14 cellular contexts compared by ENCODE assay signal in the genomic region with DNA sequence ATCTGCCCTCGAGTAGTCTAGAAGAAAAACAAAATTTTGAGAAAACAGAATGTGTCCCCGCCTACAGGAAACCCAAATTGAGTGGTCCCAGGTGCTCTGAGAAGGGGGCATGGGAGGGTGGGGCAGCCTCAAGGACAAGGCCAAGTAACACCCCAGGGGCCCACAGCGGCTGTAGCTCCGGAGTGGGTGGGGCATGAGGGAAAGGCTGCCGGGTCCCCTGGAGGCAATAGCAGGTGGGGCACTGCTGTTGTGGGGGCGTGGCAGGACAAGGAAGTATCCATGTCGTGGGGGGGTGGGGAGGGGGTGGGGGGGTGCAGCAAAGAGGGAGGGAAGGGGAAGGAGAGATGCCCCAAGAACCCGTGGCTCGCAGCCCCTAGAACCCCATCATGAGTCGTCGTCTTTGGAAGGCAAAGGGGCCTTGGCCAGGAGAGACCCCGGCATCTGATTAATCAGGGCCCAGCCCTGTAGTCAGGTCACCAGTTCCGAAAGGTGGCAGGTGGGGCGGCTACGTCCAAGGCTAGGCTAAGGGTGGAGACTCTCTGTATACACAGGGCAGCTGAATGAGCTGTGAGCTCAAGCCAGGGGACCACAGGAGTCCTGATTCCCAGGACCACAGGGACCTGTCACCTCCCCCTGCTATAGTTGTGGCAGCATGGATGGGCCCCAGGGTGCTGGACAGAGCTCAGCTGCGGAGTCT. TPM values are rescaled to one million over a fixed set of nuclear protein-coding genes. Genes with fewer than 3 reads are reported as not detected.
A peak's percentile ranks its signal among the peaks of the same experiment; 100 is the strongest.
DNase-seq lines count a peak whose midpoint lies in the region; ATAC-seq and TF ChIP-seq lines count a peak whose summit lies in the region.
"Had no signal": no experiment of that assay in that cellular context is flagged by ENCODE, and none has a peak within 500 bp of the region (broad histone marks: within the 10 kb centered on the region; RNA-seq: fewer than 3 reads in every experiment).

No MANE protein-coding gene starts in this region.

- H3K4me3 ChIP-seq in mucosa of descending colon (no peak overlapping the region), trophoblast cell (ENCODE audit: low read depth, low read length) (no peak overlapping the region)
- H3K4me3 ChIP-seq: K562 had no signal

- H3K27me3 ChIP-seq in trophoblast cell (ENCODE audit: insufficient read depth, low read length): no peaks in the 10 kb centered on the region

- no peaks in the 10 kb centered on the region for H3K4me1 ChIP-seq in mucosa of descending colon (ENCODE audit: low read depth)
- peaks cover 30 to 42% of the 10 kb centered on the region in 2 experiments for H3K4me1 ChIP-seq in trophoblast cell (ENCODE audit: control insufficient read depth in 1 of 2, insufficient read depth in 2 of 2, low read length in 2 of 2)

- no peaks in the 10 kb centered on the region for H3K9me3 ChIP-seq in mucosa of descending colon
- H3K9me3 ChIP-seq in trophoblast cell (ENCODE audit: insufficient read depth, low read depth, low read length): peaks cover 5% of the 10 kb centered on the region

- peak overlapping the region; percentile 78 for H4K91ac ChIP-seq in trophoblast cell (ENCODE audit: low read depth, low read length)

- H3K18ac ChIP-seq in trophoblast cell (ENCODE audit: low read length): peak overlapping the region; percentile 31

- WGBS in trophoblast cell (ENCODE audit: extremely low coverage, insufficient coverage, insufficient read length): no CpG with 5 or more reads among the region's 16 CpGs

- peaks cover 6% of the 10 kb centered on the region for H3K79me2 ChIP-seq in trophoblast cell (ENCODE audit: control insufficient read depth, insufficient read depth, low read length, poor library complexity)

- H3K36me3 ChIP-seq in mucosa of descending colon (ENCODE audit: low read depth) (no peaks in the 10 kb centered on the region), trophoblast cell (ENCODE audit: control insufficient read depth in 1 of 2, insufficient read depth in 2 of 2, low read length in 2 of 2) (peaks cover 49 to 51% of the 10 kb centered on the region in 2 experiments)

- H2AK5ac ChIP-seq in trophoblast cell (ENCODE audit: low read length): peak overlapping the region; percentile 21

- peak overlapping the region; percentile 70 for H4K8ac ChIP-seq in trophoblast cell (ENCODE audit: low read depth, low read length)

- H3K14ac ChIP-seq in trophoblast cell (ENCODE audit: low read length): peak overlapping the region; percentile 41

- DNase-seq in NAMALWA (ENCODE audit: low spot score) (peak; percentile 60), mucosa of descending colon (no peak), trophoblast cell (no peak), NCI-H524 treated with DMSO at 0.1 percent for 48 hours (lab: John Stamatoyannopoulos, UW) (no peak), anterior cingulate cortex (lab: John Stamatoyannopoulos, UW) (no peak)
- DNase-seq: CD8-positive, alpha-beta memory T cell; DMS79 treated with DMSO at 0.1 percent for 48 hours; EL; HCEC 1CT had no signal

- peak overlapping the region; percentile 47 for H2BK12ac ChIP-seq in trophoblast cell (ENCODE audit: low read length)

- H3K4me2 ChIP-seq in trophoblast cell (ENCODE audit: low read length): no peak overlapping the region

- no peak overlapping the region for H4K12ac ChIP-seq in trophoblast cell (ENCODE audit: low read depth, low read length)

- TF ChIP-seq CTCF in C4-2B (conservative IDR thresholded peaks at IDR 0.05): no peak
- no peak for TF ChIP-seq CTCF in mucosa of descending colon (IDR thresholded peaks at IDR 0.05)

- H3K23ac ChIP-seq in trophoblast cell (ENCODE audit: low read length): no peak overlapping the region

- H3K4ac ChIP-seq in trophoblast cell (ENCODE audit: low read depth, low read length): peak overlapping the region; percentile 42

- H2AFZ ChIP-seq in trophoblast cell (ENCODE audit: insufficient read depth, low read length, poor library complexity): no peak overlapping the region

- peak overlapping the region; percentile 35 for H2BK5ac ChIP-seq in trophoblast cell (ENCODE audit: low read depth, low read length, poor library complexity)

- intact Hi-C loops in mucosa of descending colon (cut with DNase I, micrococcal nuclease): loop anchor here in 1 of 2 donors (10.0 kb wide), 2 partner anchors 129 to 409 kb away; a partner anchor contains a TSS

- peak overlapping the region; percentile 69 for H2BK120ac ChIP-seq in trophoblast cell (ENCODE audit: insufficient read depth, low read length, poor library complexity)

- H3K79me1 ChIP-seq in trophoblast cell (ENCODE audit: low read length): peaks cover 16% of the 10 kb centered on the region

- H3K27ac ChIP-seq in C4-2B: peak overlapping the region; percentile 70
- H3K27ac ChIP-seq in trophoblast cell (ENCODE audit: low read depth, low read length): peak overlapping the region; percentile 85
- H3K27ac ChIP-seq: HL-60 had no signal

- peak; percentile 54 for ATAC-seq in mucosa of descending colon
- ATAC-seq in GM18511 (IDR thresholded peaks at IDR 0.05; ENCODE audit: unreplicated experiment): no peak
- ATAC-seq: K562 had no signal

- no peak overlapping the region for H3K9ac ChIP-seq in trophoblast cell (ENCODE audit: low read length)

RNA-seq across cellular contexts. Expression of a gene that starts 7.5 kb away (rescaled TPM):
- total RNA-seq in mucosa of descending colon: 10 to 100 TPM; 10.2 to 20.0 (median 13.2) TPM
- 476 and 488 TPM in 2 replicates for polyA plus RNA-seq in trophoblast cell (2013)

RNA-seq across cellular contexts. Expression of a gene that starts 26.2 kb away (rescaled TPM):
- total RNA-seq in mucosa of descending colon: 10 to 100 TPM; 31.2 to 48.6 (median 41.1) TPM
- 51.1 and 52.0 TPM in 2 replicates for polyA plus RNA-seq in trophoblast cell (2013)

RNA-seq across cellular contexts. Expression of a gene that starts 48.0 kb away (rescaled TPM):
- total RNA-seq in mucosa of descending colon: 1 to 10 TPM; 2.1 to 8.8 (median 5.8) TPM
- not detected in 2 replicates for polyA plus RNA-seq in trophoblast cell (2013)
- polyA plus RNA-seq: CD8-positive, alpha-beta memory T cell had no signal

RNA-seq across cellular contexts. Expression of a gene that starts 59.4 kb away (rescaled TPM):
- total RNA-seq in mucosa of descending colon: 10 to 100 TPM; 13.8 to 28.2 (median 20.4) TPM
- polyA plus RNA-seq in trophoblast cell (2013): 182 and 198 TPM in 2 replicates
- total RNA-seq: B cell had no signal
- polyA plus RNA-seq: CD8-positive, alpha-beta memory T cell had no signal
